Comparison of ENCODE assay signal across 1 cellular context in the genomic region with DNA sequence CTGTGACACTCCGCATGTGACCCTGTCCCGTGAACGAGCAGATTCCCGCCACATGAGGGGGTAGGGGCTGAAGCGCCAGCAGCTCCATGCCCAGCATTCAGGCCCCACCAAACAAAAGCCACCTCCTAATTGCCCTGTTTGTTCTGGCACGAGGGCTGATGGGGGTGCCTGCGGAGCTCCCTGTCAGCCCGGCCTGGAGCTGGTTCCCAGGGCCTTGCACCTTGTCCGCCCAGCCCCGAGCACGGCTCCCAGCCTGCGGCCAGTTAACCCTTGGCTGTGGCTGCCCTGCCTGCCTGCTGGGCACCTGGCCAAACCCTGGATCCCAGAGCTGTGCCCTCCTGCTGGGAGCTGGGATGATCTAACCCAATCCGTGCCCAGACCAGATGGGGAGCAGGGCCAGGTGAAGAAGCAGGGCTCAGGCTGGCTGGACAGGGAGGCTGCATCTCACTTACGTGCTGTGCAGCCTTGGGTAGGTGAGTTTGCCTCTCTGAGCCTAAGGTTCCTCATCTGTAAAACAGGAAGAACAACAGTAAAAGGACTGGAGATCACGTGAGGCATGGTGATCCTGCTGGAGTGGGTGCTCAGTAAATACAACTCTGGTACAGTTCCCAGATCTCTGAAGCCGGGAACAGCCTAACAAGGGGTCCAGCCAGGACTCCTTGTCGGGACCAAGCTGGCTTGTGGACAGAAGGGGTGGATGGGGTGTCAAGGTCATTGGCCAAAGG.
TF ChIP-seq lines count a peak whose summit lies in the region.

No MANE protein-coding gene starts in this region.

TF ChIP-seq in HepG2, 621 proteins besides CTCF, POLR2A, EP300 and RAD21 (continued from another document and continues in another):
- TF ChIP-seq, protein P1, sequence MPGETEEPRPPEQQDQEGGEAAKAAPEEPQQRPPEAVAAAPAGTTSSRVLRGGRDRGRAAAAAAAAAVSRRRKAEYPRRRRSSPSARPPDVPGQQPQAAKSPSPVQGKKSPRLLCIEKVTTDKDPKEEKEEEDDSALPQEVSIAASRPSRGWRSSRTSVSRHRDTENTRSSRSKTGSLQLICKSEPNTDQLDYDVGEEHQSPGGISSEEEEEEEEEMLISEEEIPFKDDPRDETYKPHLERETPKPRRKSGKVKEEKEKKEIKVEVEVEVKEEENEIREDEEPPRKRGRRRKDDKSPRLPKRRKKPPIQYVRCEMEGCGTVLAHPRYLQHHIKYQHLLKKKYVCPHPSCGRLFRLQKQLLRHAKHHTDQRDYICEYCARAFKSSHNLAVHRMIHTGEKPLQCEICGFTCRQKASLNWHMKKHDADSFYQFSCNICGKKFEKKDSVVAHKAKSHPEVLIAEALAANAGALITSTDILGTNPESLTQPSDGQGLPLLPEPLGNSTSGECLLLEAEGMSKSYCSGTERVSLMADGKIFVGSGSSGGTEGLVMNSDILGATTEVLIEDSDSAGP (CRISPR knock-in tag; IDR thresholded peaks at IDR 0.05; ENCODE audit: borderline replicate concordance): peak; percentile 16; the same call in 1 of the 2 replicates
- TF ChIP-seq PTBP1 (IDR thresholded peaks at IDR 0.05; ENCODE audit: low read depth, low read length, poor library complexity, severe bottlenecking): no peak
- TF ChIP-seq ZNF598 (CRISPR knock-in tag; IDR thresholded peaks at IDR 0.05; ENCODE audit: borderline replicate concordance): no peak
- no peak for TF ChIP-seq HDAC1 (CRISPR knock-in tag; IDR thresholded peaks at IDR 0.05)
- TF ChIP-seq ZNF142 (CRISPR knock-in tag; IDR thresholded peaks at IDR 0.05): no peak
- TF ChIP-seq, protein P2, sequence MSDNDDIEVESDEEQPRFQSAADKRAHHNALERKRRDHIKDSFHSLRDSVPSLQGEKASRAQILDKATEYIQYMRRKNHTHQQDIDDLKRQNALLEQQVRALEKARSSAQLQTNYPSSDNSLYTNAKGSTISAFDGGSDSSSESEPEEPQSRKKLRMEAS (IDR thresholded peaks at IDR 0.05): peak; percentile 41; the same call in 1 of the 2 replicates
- no peak for TF ChIP-seq KLF16 (CRISPR knock-in tag; IDR thresholded peaks at IDR 0.05)
- 0 out of 2 replicates have a peak, but pooled peaks have one; percentile 21 for TF ChIP-seq BCL6 (CRISPR knock-in tag; IDR thresholded peaks at IDR 0.05)
- no peak for TF ChIP-seq ZNF44 (CRISPR knock-in tag; IDR thresholded peaks at IDR 0.05)
- TF ChIP-seq, protein P3, sequence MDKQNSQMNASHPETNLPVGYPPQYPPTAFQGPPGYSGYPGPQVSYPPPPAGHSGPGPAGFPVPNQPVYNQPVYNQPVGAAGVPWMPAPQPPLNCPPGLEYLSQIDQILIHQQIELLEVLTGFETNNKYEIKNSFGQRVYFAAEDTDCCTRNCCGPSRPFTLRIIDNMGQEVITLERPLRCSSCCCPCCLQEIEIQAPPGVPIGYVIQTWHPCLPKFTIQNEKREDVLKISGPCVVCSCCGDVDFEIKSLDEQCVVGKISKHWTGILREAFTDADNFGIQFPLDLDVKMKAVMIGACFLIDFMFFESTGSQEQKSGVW (CRISPR knock-in tag; IDR thresholded peaks at IDR 0.05; ENCODE audit: borderline replicate concordance): no peak
- TF ChIP-seq, protein P4, sequence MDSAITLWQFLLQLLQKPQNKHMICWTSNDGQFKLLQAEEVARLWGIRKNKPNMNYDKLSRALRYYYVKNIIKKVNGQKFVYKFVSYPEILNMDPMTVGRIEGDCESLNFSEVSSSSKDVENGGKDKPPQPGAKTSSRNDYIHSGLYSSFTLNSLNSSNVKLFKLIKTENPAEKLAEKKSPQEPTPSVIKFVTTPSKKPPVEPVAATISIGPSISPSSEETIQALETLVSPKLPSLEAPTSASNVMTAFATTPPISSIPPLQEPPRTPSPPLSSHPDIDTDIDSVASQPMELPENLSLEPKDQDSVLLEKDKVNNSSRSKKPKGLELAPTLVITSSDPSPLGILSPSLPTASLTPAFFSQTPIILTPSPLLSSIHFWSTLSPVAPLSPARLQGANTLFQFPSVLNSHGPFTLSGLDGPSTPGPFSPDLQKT (CRISPR knock-in tag; IDR thresholded peaks at IDR 0.05; ENCODE audit: borderline replicate concordance): no peak
- no peak for TF ChIP-seq FOXA1 (IDR thresholded peaks at IDR 0.05)
- peak; percentile 4; the same call in 1 of the 2 replicates for TF ChIP-seq FOXA1 (CRISPR knock-in tag; IDR thresholded peaks at IDR 0.05)
- TF ChIP-seq MEF2D (CRISPR knock-in tag; IDR thresholded peaks at IDR 0.05): no peak
- TF ChIP-seq ZNF460 (CRISPR knock-in tag; IDR thresholded peaks at IDR 0.05; ENCODE audit: borderline replicate concordance): no peak
- no peak for TF ChIP-seq KMT2A (CRISPR knock-in tag; IDR thresholded peaks at IDR 0.05)
- TF ChIP-seq ZMYM3 (CRISPR knock-in tag; IDR thresholded peaks at IDR 0.05): peak; percentile 99
- TF ChIP-seq, protein P5, sequence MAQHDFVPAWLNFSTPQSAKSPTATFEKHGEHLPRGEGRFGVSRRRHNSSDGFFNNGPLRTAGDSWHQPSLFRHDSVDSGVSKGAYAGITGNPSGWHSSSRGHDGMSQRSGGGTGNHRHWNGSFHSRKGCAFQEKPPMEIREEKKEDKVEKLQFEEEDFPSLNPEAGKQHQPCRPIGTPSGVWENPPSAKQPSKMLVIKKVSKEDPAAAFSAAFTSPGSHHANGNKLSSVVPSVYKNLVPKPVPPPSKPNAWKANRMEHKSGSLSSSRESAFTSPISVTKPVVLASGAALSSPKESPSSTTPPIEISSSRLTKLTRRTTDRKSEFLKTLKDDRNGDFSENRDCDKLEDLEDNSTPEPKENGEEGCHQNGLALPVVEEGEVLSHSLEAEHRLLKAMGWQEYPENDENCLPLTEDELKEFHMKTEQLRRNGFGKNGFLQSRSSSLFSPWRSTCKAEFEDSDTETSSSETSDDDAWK (CRISPR knock-in tag; IDR thresholded peaks at IDR 0.05): no peak
- TF ChIP-seq IKZF1 (IDR thresholded peaks at IDR 0.05): no peak
- 0 out of 2 replicates have a peak, but pooled peaks have one; percentile 17 for TF ChIP-seq SALL2 (CRISPR knock-in tag; IDR thresholded peaks at IDR 0.05)
- TF ChIP-seq NONO (IDR thresholded peaks at IDR 0.05): no peak
- TF ChIP-seq NONO (CRISPR knock-in tag; conservative IDR thresholded peaks at IDR 0.05): no peak
- TF ChIP-seq ARID4A (CRISPR knock-in tag; IDR thresholded peaks at IDR 0.05; ENCODE audit: borderline replicate concordance): peak; percentile 40; the same call in 1 of the 2 replicates
- TF ChIP-seq PHF8 (CRISPR knock-in tag; IDR thresholded peaks at IDR 0.05): peak; percentile 21; the same call in 1 of the 2 replicates
- no peak for TF ChIP-seq FOXP1 (IDR thresholded peaks at IDR 0.05)
- no peak for TF ChIP-seq FOXP1 (CRISPR knock-in tag; IDR thresholded peaks at IDR 0.05)
- no peak for TF ChIP-seq EEA1 (CRISPR knock-in tag; IDR thresholded peaks at IDR 0.05; ENCODE audit: borderline replicate concordance)
- 0 out of 2 replicates have a peak, but pooled peaks have one; percentile 32 for TF ChIP-seq ZBTB2 (CRISPR knock-in tag; IDR thresholded peaks at IDR 0.05; ENCODE audit: low read depth)
- 0 out of 2 replicates have a peak, but pooled peaks have one; percentile 48 for TF ChIP-seq ZNF589 (CRISPR knock-in tag; conservative IDR thresholded peaks at IDR 0.05)
- TF ChIP-seq ZNF577 (CRISPR knock-in tag; IDR thresholded peaks at IDR 0.05; ENCODE audit: borderline replicate concordance, low read depth): no peak
- TF ChIP-seq, protein P6, sequence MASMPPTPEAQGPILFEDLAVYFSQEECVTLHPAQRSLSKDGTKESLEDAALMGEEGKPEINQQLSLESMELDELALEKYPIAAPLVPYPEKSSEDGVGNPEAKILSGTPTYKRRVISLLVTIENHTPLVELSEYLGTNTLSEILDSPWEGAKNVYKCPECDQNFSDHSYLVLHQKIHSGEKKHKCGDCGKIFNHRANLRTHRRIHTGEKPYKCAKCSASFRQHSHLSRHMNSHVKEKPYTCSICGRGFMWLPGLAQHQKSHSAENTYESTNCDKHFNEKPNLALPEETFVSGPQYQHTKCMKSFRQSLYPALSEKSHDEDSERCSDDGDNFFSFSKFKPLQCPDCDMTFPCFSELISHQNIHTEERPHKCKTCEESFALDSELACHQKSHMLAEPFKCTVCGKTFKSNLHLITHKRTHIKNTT (CRISPR knock-in tag; IDR thresholded peaks at IDR 0.05): no peak
- no peak for TF ChIP-seq FLYWCH1 (CRISPR knock-in tag; IDR thresholded peaks at IDR 0.05)
- TF ChIP-seq ZNF263 (CRISPR knock-in tag; IDR thresholded peaks at IDR 0.05): peak; percentile 83
- TF ChIP-seq NFKBIZ (CRISPR knock-in tag; IDR thresholded peaks at IDR 0.05): no peak
- TF ChIP-seq HMG20B (CRISPR knock-in tag; conservative IDR thresholded peaks at IDR 0.05): no peak
- peak; percentile 77 for TF ChIP-seq BHLHE40 (IDR thresholded peaks at IDR 0.05; ENCODE audit: low read length)
- no peak for TF ChIP-seq NR2F2 (IDR thresholded peaks at IDR 0.05; ENCODE audit: borderline replicate concordance, low read depth)
